ENCODE assay signal across 8 cellular contexts in the genomic region with DNA sequence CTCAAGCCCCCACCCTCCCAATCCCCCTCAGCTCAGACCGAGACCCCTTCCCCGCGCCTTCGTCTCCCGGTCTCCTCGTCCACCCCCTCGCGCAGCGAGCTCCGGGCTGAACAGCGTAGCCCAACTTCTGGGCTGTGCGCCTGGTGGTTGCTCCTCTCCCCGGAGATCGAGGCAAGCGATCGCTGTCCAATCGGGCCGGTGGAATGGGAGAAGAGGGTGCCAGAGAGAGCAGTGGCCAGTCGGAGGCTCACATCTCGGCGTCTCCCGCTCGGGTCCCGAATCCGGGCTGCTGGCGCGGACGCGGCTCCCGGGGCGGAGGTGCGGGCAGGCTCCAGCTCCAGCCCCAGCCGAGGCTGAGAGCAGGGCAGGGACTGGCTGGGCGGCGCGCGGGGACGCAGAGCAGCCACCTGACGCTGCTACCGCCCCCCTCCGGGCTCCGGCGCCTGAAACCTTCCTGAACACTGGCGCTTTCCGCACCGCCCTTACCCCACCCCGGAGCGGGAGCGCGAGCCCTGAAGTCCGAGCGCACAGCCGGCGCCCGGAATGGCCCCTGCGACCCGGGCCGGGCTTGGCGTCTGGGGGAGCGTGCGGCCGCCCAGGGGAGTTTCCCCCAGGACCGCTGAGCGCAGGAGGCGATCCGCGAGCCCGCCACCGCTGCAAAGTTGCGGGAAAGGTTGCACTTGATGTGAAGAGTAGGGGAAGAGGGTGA. TPM values are rescaled to one million over a fixed set of nuclear protein-coding genes. Genes with fewer than 3 reads are reported as not detected.
A peak's percentile ranks its signal among the peaks of the same experiment; 100 is the strongest.
DNase-seq lines count a peak whose midpoint lies in the region; ATAC-seq and TF ChIP-seq lines count a peak whose summit lies in the region.

No MANE protein-coding gene starts in this region.

- ATAC-seq in thoracic aorta (ENCODE audit: insufficient number of reproducible peaks, low FRiP score, low read depth) (no peak), HG03520 (IDR thresholded peaks at IDR 0.05; ENCODE audit: unreplicated experiment) (no peak), GM19328 (IDR thresholded peaks at IDR 0.05; ENCODE audit: unreplicated experiment) (no peak), HG03135 (IDR thresholded peaks at IDR 0.05; ENCODE audit: unreplicated experiment) (no peak)

- no peak for TF ChIP-seq CTCF in thoracic aorta (IDR thresholded peaks at IDR 0.05)

- no peaks in the 10 kb centered on the region for H3K9me3 ChIP-seq in thoracic aorta

- no peaks in the 10 kb centered on the region for H3K27me3 ChIP-seq in thoracic aorta (replicated peaks; ENCODE audit: insufficient read depth)

- DNase-seq in DMS53 treated with DMSO at 0.1 percent for 48 hours (lab: John Stamatoyannopoulos, UW; ENCODE audit: unreplicated experiment), result peak; percentile 52
- peak; percentile 69 for DNase-seq in NCI-H1092 (lab: John Stamatoyannopoulos, UW)
- peak; percentile 78 for DNase-seq in iPS-NIHi11 (ENCODE audit: low spot score)
- no peak for DNase-seq in thoracic aorta (ENCODE audit: low spot score)

- H3K4me3 ChIP-seq in thoracic aorta, result peak overlapping the region; percentile 62

- H3K36me3 ChIP-seq in thoracic aorta, result no peaks in the 10 kb centered on the region

- H3K4me1 ChIP-seq in thoracic aorta (ENCODE audit: control insufficient read depth in 1 of 2, low read depth in 2 of 2), result peaks cover 6 to 14% of the 10 kb centered on the region in 2 donors

- peak overlapping the region; percentile 37 for H3K27ac ChIP-seq in angular gyrus (ENCODE audit: low read depth, low read length)
- no peak overlapping the region for H3K27ac ChIP-seq in thoracic aorta

RNA-seq across cellular contexts. Expression of gene KCNH5, which starts 0.5 kb away (rescaled TPM):
- not detected for total RNA-seq in thoracic aorta
